In genomic region chr2:225765845-225766244, GRCh38 we compare ENCODE assay signal across 14 cellular contexts.
"Had no signal": no experiment of that assay in that cellular context is flagged by ENCODE, and none has a peak within 500 bp of the region (broad histone marks: within the 10 kb centered on the region; RNA-seq: fewer than 3 reads in every experiment).

No MANE protein-coding gene starts in this region.

- H3K27me3 ChIP-seq: dorsolateral prefrontal cortex, ovary had no signal

- H3K9me3 ChIP-seq: ovary had no signal

- H3K4me3 ChIP-seq: dorsolateral prefrontal cortex, ovary had no signal

- ATAC-seq: activated CD8-positive, alpha-beta T cell treated with anti-CD3 and anti-CD28 coated beads, Interleukin-2, amount 10 ng/mL, durations not matched to agents 7 days and 5 days; stimulated activated memory B cell treated with anti-CD40 and anti-IgM and Interleukin-4, amounts not matched to agents 10 μg/mL and 1 μg/mL and 100 μg/mL, for 72 hours; T-helper 17 cell had no signal

- DNase-seq: activated CD4-positive, alpha-beta T cell treated with anti-CD3 and anti-CD28 coated beads, Interleukin-2, amount 10 ng/mL, durations not matched to agents 24 days and 14 days; activated CD4-positive, CD25-positive, alpha-beta regulatory T cell; activated CD8-positive, alpha-beta memory T cell treated with anti-CD3 and anti-CD28 coated beads, Interleukin-2, amount 50 U/mL, for 48 hours; activated CD8-positive, alpha-beta T cell treated with anti-CD3 and anti-CD28 coated beads, Interleukin-2, amount 10 ng/mL, durations not matched to agents 7 days and 5 days; activated gamma-delta T cell treated with Interleukin-2 at 50 U/mL for 16 hours; activated naive CD8-positive, alpha-beta T cell treated with anti-CD3 and anti-CD28 coated beads for 36 hours; dorsolateral prefrontal cortex; endodermal cell; foreskin fibroblast; ovary; SHP77 treated with DMSO at 0.1 percent for 48 hours; stimulated activated CD4-positive, alpha-beta T cell treated with anti-CD3 and anti-CD28 coated beads, Interleukin-2, amount 100 ng/mL, for 48 hours; T-helper 17 cell had no signal

- H3K36me3 ChIP-seq: ovary had no signal
